In the genomic region with DNA sequence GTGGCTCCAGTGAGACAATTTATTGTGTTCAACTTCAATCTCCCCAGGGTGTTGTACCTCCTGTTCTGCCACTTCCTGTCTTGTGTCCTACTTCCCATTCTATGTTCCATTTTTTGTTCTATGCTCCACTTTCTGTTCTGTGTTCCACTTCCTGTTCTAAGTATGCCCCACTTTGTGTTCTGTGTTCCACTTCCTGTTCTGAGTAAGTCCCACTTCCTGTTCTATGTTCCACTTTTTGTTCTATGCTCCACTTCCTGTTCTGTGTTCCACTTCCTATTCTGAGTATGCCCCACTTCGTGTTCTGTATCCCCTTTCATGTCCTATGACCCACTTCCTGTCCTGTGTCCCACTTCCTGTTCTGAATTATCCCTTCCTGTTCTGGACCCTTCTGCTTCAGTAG, we compare ENCODE assay signal across 14 cellular contexts.
A peak's percentile ranks its signal among the peaks of the same experiment; 100 is the strongest.
DNase-seq lines count a peak whose midpoint lies in the region; ATAC-seq and TF ChIP-seq lines count a peak whose summit lies in the region.
"Had no signal": no experiment of that assay in that cellular context is flagged by ENCODE, and none has a peak within 500 bp of the region (broad histone marks: within the 10 kb centered on the region; RNA-seq: fewer than 3 reads in every experiment).

No MANE protein-coding gene starts in this region.

- no peak for TF ChIP-seq CTCF in CD8-positive, alpha-beta T cell (IDR thresholded peaks at IDR 0.05)

- no peak for DNase-seq in CD8-positive, alpha-beta T cell
- DNase-seq in T-helper 17 cell (no peak), germinal center (ENCODE audit: low spot score) (peak; percentile 10), NCI-H510A treated with DMSO at 0.1 percent for 48 hours (lab: John Stamatoyannopoulos, UW) (no peak)
- DNase-seq in effector memory CD4-positive, alpha-beta T cell, result no peak
- DNase-seq: COR-L47, H7, kidney, NCI-H1092, RPMI8226 had no signal

- peaks cover 13% of the 10 kb centered on the region for H3K9me3 ChIP-seq in CD8-positive, alpha-beta T cell (ENCODE audit: low read length)
- no peaks in the 10 kb centered on the region for H3K9me3 ChIP-seq in T-helper 17 cell (ENCODE audit: control insufficient read depth, low read length, poor library complexity, severe bottlenecking)
- peaks cover 6% of the 10 kb centered on the region for H3K9me3 ChIP-seq in effector memory CD4-positive, alpha-beta T cell (ENCODE audit: control insufficient read depth, low read length)

- no peaks in the 10 kb centered on the region for H3K27me3 Mint-ChIP-seq in CD8-positive, alpha-beta T cell (ENCODE audit: low read depth)
- no peaks in the 10 kb centered on the region for H3K27me3 Mint-ChIP-seq in IgD-negative memory B cell
- no peaks in the 10 kb centered on the region for H3K27me3 Mint-ChIP-seq in T-helper 17 cell

- POLR2A ChIA-PET in CD8-positive, alpha-beta T cell (lab: Charles Lee), result no interaction called here

- H3K27ac ChIP-seq in CD8-positive, alpha-beta T cell (ENCODE audit: low read depth, low read length), result peak overlapping the region; percentile 3
- H3K27ac ChIP-seq in effector memory CD4-positive, alpha-beta T cell (ENCODE audit: insufficient read depth, low read length, poor library complexity, severe bottlenecking), result no peak overlapping the region
- H3K27ac ChIP-seq: gastroesophageal sphincter had no signal

- peak overlapping the region; percentile 90 for H3K27ac Mint-ChIP-seq in CD8-positive, alpha-beta T cell
- peak overlapping the region; percentile 27 to 67 (median 54) for H3K27ac Mint-ChIP-seq in IgD-negative memory B cell
- H3K27ac Mint-ChIP-seq in T-helper 17 cell, result no peak overlapping the region

- intact Hi-C loops in CD8-positive, alpha-beta T cell (cut with DNase I, micrococcal nuclease), result no loop called here

- peak; percentile 58 for ATAC-seq in CD8-positive, alpha-beta T cell
- ATAC-seq in T-helper 17 cell, result peak; percentile 78
- no peak for ATAC-seq in HG02642 (IDR thresholded peaks at IDR 0.05; ENCODE audit: poor library complexity, unreplicated experiment)
- no peak for ATAC-seq in GM21526 (IDR thresholded peaks at IDR 0.05; ENCODE audit: low FRiP score, unreplicated experiment)
- ATAC-seq: gastroesophageal sphincter had no signal

- peaks cover 3% of the 10 kb centered on the region for H3K36me3 Mint-ChIP-seq in CD8-positive, alpha-beta T cell
- H3K36me3 Mint-ChIP-seq in IgD-negative memory B cell (no peaks in the 10 kb centered on the region), T-helper 17 cell (ENCODE audit: low read depth) (no peaks in the 10 kb centered on the region)

- peaks cover 28% of the 10 kb centered on the region for H3K4me1 Mint-ChIP-seq in CD8-positive, alpha-beta T cell (ENCODE audit: low read depth)
- H3K4me1 Mint-ChIP-seq in IgD-negative memory B cell, result peaks cover 0 to 13% (median 0%) of the 10 kb centered on the region in 3 donors
- H3K4me1 Mint-ChIP-seq in T-helper 17 cell, result peaks cover 10% of the 10 kb centered on the region

- no peak overlapping the region for H3K4me3 ChIP-seq in CD8-positive, alpha-beta T cell (ENCODE audit: low read depth, low read length)
- H3K4me3 ChIP-seq in effector memory CD4-positive, alpha-beta T cell (ENCODE audit: insufficient read depth, low read depth, low read length, poor library complexity, severe bottlenecking), result no peak overlapping the region
- H3K4me3 ChIP-seq: gastroesophageal sphincter had no signal

- CTCF ChIA-PET in CD8-positive, alpha-beta T cell (lab: Charles Lee), result no interaction called here

- no peaks in the 10 kb centered on the region for H3K27me3 ChIP-seq in CD8-positive, alpha-beta T cell (ENCODE audit: insufficient read depth, low read length)
- H3K27me3 ChIP-seq in effector memory CD4-positive, alpha-beta T cell (replicated peaks; ENCODE audit: control insufficient read depth, insufficient read depth, low read length, poor library complexity, severe bottlenecking), result no peaks in the 10 kb centered on the region

- peaks cover 20% of the 10 kb centered on the region for H3K9me3 Mint-ChIP-seq in CD8-positive, alpha-beta T cell
- H3K9me3 Mint-ChIP-seq in IgD-negative memory B cell, result peaks cover 4 to 15% (median 6%) of the 10 kb centered on the region in 3 donors

- no peaks in the 10 kb centered on the region for H3K36me3 ChIP-seq in CD8-positive, alpha-beta T cell (ENCODE audit: insufficient read depth, low read length)
- no peaks in the 10 kb centered on the region for H3K36me3 ChIP-seq in effector memory CD4-positive, alpha-beta T cell (ENCODE audit: control insufficient read depth, insufficient read depth, low read length)
- H3K36me3 ChIP-seq: gastroesophageal sphincter had no signal

- peak overlapping the region; percentile 0 for H3K4me3 Mint-ChIP-seq in CD8-positive, alpha-beta T cell
- H3K4me3 Mint-ChIP-seq in IgD-negative memory B cell (peak overlapping the region in 2 of 4 donors; percentile 1 to 79), T-helper 17 cell (peak overlapping the region; percentile 3)

- peaks cover 17% of the 10 kb centered on the region for H3K4me1 ChIP-seq in CD8-positive, alpha-beta T cell (ENCODE audit: insufficient read depth, low read length)
- peaks cover 13% of the 10 kb centered on the region for H3K4me1 ChIP-seq in effector memory CD4-positive, alpha-beta T cell (ENCODE audit: control insufficient read depth, insufficient read depth, low read length, poor library complexity, severe bottlenecking)
- H3K4me1 ChIP-seq: gastroesophageal sphincter had no signal

Comparison
In these comparisons a context has a peak if more than half of its experiments do, and no peak if none do; other contexts are left out.
1. ATAC-seq: peak in CD8-positive, alpha-beta T cell (single experiment) and T-helper 17 cell (single experiment); none in HG02642 (single experiment) and GM21526 (single experiment).